ENCODE assay signal across 17 cellular contexts in the genomic region with DNA sequence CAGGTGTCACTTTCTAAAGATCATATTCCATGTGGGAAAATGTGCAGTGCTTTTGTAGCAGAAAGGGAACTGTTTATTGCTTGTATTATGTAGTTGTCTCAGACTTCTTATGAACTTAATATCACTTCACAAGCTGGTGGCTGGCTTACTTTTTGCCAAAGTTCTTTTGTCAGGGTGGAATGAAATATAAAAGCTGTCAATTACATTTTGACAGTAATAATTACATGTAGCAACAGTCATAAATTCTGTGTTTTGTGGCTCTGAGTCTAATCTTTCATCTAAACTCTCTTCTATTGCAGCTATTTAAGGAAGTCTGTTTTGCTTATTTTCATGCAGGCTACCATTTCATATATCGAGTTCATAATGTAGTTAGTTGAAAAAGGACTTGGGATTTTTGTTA.
DNase-seq lines count a peak whose midpoint lies in the region; ATAC-seq and TF ChIP-seq lines count a peak whose summit lies in the region.
"Had no signal": no experiment of that assay in that cellular context is flagged by ENCODE, and none has a peak within 500 bp of the region (broad histone marks: within the 10 kb centered on the region; RNA-seq: fewer than 3 reads in every experiment).

No MANE protein-coding gene starts in this region.

- H3K4me1 Mint-ChIP-seq in nephron, result peaks cover 7% of the 10 kb centered on the region
- H3K4me1 Mint-ChIP-seq: CD14-positive monocyte had no signal

- no peak for TF ChIP-seq CTCF in HEK293 (tag by site-specific recombination; IDR thresholded peaks at IDR 0.05)
- TF ChIP-seq CTCF in nephron (IDR thresholded peaks at IDR 0.05; ENCODE audit: unreplicated experiment in 3 of 3), result no peak

- peak overlapping the region; percentile 27 to 68 (median 58) for H3K27ac Mint-ChIP-seq in nephron
- H3K27ac Mint-ChIP-seq: CD14-positive monocyte; CD8-positive, alpha-beta T cell had no signal

- POLR2A ChIA-PET in HEK293 (lab: Yijun Ruan, JAX), result no interaction called here

- ATAC-seq in HG02981 (IDR thresholded peaks at IDR 0.05; ENCODE audit: unreplicated experiment), result no peak
- no peak for ATAC-seq in HG02798 (IDR thresholded peaks at IDR 0.05; ENCODE audit: poor library complexity, unreplicated experiment)
- ATAC-seq: CD8-positive, alpha-beta T cell had no signal

- DNase-seq in NCI-H1105 treated with DMSO at 0.1 percent for 48 hours (lab: John Stamatoyannopoulos, UW) (peak; percentile 34), NCI-H1105 (lab: John Stamatoyannopoulos, UW) (no peak), NCI-H2227 (lab: John Stamatoyannopoulos, UW; ENCODE audit: unreplicated experiment) (peak; percentile 27), GOT3 (lab: John Stamatoyannopoulos, UW) (no peak)
- DNase-seq: CD8-positive, alpha-beta T cell; COR-L47; DMS153; DMS79 treated with DMSO at 0.1 percent for 48 hours; EL; IMR-90 had no signal

- CTCF ChIA-PET in HEK293 (lab: Yijun Ruan, JAX), result interaction anchor here (0.5 to 5.0 kb wide), 4 partner anchors 11 to 36 kb away, joined by 3 to 51 read pairs (median 6); no protein-coding TSS in a partner anchor

- peaks cover 6% of the 10 kb centered on the region; the same call in 1 of the 2 replicates for H3K4me1 ChIP-seq in HEK293 (ENCODE audit: control insufficient read depth, insufficient read depth, low read length)

- H3K9me3 ChIP-seq in HEK293 (ENCODE audit: control insufficient read depth, insufficient read depth, low read depth, low read length), result no peaks in the 10 kb centered on the region
- H3K9me3 ChIP-seq: HAP-1 had no signal

- H3K27me3 Mint-ChIP-seq in nephron (ENCODE audit: low read depth), result no peaks in the 10 kb centered on the region

- no peaks in the 10 kb centered on the region for H3K9me3 Mint-ChIP-seq in nephron
- H3K9me3 Mint-ChIP-seq: CD8-positive, alpha-beta T cell had no signal

- no peak overlapping the region for H3K4me3 Mint-ChIP-seq in nephron
- H3K4me3 Mint-ChIP-seq: CD14-positive monocyte; CD8-positive, alpha-beta T cell had no signal

- no peaks in the 10 kb centered on the region for H3K36me3 Mint-ChIP-seq in nephron (ENCODE audit: low read depth)
- H3K36me3 Mint-ChIP-seq: CD14-positive monocyte; CD8-positive, alpha-beta T cell had no signal

- no peak overlapping the region for H3K27ac ChIP-seq in HEK293 (ENCODE audit: extremely low read depth, low read depth, low read length)
- H3K27ac ChIP-seq: 22Rv1 had no signal

- H3K36me3 ChIP-seq in HEK293 (ENCODE audit: control insufficient read depth in 2 of 2, insufficient read depth in 1 of 2, low read length in 2 of 2), result no peaks in the 10 kb centered on the region
- H3K36me3 ChIP-seq: HAP-1 had no signal

- no peak overlapping the region for H3K4me3 ChIP-seq in HEK293 (ENCODE audit: low read depth, low read length)
- H3K4me3 ChIP-seq: HAP-1 had no signal

TF ChIP-seq in HEK293, 187 proteins besides CTCF, POLR2A, EP300 and RAD21:
- TF ChIP-seq ZNF707 (tag by site-specific recombination; IDR thresholded peaks at IDR 0.05) (no peak), ZNF776 (tag by site-specific recombination; IDR thresholded peaks at IDR 0.05; ENCODE audit: borderline replicate concordance) (no peak), EGR2 (tag by site-specific recombination; IDR thresholded peaks at IDR 0.05; ENCODE audit: low read depth) (no peak), BCL11B (tag by site-specific recombination; IDR thresholded peaks at IDR 0.05; ENCODE audit: low read depth) (0 out of 2 replicates have a peak, but pooled peaks have one; percentile 19), BCL6B (tag by site-specific recombination; IDR thresholded peaks at IDR 0.05) (no peak), ZNF777 (tag by site-specific recombination; IDR thresholded peaks at IDR 0.05; ENCODE audit: borderline replicate concordance) (no peak), ZNF266 (tag by site-specific recombination; IDR thresholded peaks at IDR 0.05; ENCODE audit: low read depth) (no peak), SP7 (tag by site-specific recombination; IDR thresholded peaks at IDR 0.05) (peak; percentile 65; the same call in 1 of the 2 replicates)
- TF ChIP-seq, protein P1, sequence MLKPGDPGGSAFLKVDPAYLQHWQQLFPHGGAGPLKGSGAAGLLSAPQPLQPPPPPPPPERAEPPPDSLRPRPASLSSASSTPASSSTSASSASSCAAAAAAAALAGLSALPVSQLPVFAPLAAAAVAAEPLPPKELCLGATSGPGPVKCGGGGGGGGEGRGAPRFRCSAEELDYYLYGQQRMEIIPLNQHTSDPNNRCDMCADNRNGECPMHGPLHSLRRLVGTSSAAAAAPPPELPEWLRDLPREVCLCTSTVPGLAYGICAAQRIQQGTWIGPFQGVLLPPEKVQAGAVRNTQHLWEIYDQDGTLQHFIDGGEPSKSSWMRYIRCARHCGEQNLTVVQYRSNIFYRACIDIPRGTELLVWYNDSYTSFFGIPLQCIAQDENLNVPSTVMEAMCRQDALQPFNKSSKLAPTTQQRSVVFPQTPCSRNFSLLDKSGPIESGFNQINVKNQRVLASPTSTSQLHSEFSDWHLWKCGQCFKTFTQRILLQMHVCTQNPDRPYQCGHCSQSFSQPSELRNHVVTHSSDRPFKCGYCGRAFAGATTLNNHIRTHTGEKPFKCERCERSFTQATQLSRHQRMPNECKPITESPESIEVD (tag by site-specific recombination; IDR thresholded peaks at IDR 0.05), result peak; percentile 67
- TF ChIP-seq, protein P2, sequence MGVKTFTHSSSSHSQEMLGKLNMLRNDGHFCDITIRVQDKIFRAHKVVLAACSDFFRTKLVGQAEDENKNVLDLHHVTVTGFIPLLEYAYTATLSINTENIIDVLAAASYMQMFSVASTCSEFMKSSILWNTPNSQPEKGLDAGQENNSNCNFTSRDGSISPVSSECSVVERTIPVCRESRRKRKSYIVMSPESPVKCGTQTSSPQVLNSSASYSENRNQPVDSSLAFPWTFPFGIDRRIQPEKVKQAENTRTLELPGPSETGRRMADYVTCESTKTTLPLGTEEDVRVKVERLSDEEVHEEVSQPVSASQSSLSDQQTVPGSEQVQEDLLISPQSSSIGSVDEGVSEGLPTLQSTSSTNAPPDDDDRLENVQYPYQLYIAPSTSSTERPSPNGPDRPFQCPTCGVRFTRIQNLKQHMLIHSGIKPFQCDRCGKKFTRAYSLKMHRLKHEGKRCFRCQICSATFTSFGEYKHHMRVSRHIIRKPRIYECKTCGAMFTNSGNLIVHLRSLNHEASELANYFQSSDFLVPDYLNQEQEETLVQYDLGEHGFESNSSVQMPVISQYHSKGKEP (tag by site-specific recombination; IDR thresholded peaks at IDR 0.05), result 0 out of 2 replicates have a peak, but pooled peaks have one; percentile 6
- TF ChIP-seq, protein P3, sequence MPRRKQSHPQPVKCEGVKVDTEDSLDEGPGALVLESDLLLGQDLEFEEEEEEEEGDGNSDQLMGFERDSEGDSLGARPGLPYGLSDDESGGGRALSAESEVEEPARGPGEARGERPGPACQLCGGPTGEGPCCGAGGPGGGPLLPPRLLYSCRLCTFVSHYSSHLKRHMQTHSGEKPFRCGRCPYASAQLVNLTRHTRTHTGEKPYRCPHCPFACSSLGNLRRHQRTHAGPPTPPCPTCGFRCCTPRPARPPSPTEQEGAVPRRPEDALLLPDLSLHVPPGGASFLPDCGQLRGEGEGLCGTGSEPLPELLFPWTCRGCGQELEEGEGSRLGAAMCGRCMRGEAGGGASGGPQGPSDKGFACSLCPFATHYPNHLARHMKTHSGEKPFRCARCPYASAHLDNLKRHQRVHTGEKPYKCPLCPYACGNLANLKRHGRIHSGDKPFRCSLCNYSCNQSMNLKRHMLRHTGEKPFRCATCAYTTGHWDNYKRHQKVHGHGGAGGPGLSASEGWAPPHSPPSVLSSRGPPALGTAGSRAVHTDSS (tag by site-specific recombination; IDR thresholded peaks at IDR 0.05), result no peak
- TF ChIP-seq, protein P4, sequence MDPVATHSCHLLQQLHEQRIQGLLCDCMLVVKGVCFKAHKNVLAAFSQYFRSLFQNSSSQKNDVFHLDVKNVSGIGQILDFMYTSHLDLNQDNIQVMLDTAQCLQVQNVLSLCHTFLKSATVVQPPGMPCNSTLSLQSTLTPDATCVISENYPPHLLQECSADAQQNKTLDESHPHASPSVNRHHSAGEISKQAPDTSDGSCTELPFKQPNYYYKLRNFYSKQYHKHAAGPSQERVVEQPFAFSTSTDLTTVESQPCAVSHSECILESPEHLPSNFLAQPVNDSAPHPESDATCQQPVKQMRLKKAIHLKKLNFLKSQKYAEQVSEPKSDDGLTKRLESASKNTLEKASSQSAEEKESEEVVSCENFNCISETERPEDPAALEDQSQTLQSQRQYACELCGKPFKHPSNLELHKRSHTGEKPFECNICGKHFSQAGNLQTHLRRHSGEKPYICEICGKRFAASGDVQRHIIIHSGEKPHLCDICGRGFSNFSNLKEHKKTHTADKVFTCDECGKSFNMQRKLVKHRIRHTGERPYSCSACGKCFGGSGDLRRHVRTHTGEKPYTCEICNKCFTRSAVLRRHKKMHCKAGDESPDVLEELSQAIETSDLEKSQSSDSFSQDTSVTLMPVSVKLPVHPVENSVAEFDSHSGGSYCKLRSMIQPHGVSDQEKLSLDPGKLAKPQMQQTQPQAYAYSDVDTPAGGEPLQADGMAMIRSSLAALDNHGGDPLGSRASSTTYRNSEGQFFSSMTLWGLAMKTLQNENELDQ (tag by site-specific recombination; IDR thresholded peaks at IDR 0.05; ENCODE audit: low read depth), result no peak

Comparison
In these comparisons a context has a peak if more than half of its experiments do, and no peak if none do; other contexts are left out.
1. DNase-seq: peak in NCI-H1105 treated with DMSO at 0.1 percent for 48 hours (single experiment) and NCI-H2227 (single experiment); none in NCI-H1105 (single experiment) and GOT3 (single experiment).